In the genomic region with DNA sequence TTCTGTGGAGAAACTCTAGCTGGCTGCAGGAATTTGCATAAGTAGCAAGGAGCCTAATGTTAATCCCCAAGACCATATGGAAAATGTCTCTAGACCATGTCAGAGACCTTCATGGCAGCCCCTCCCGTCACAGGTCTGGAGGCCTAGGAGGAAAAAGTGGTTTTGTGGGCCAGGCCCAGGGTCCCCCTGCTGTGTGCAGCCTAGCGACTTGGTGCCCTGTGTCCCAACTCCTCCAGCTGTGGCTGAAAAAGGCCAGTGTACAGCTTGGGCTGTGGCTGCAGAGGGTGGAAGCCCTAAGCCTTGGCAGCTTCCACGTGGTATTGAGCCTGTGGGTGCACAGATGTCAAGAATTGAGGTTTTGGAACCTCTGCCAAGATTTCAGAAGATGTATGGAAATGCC, we compare ENCODE assay signal across 27 cellular contexts.
"Had no signal": no experiment of that assay in that cellular context is flagged by ENCODE, and none has a peak within 500 bp of the region (broad histone marks: within the 10 kb centered on the region; RNA-seq: fewer than 3 reads in every experiment).

No MANE protein-coding gene starts in this region.

- H3K4me1 ChIP-seq: left ventricle myocardium inferior, neural progenitor cell, parathyroid adenoma, right atrium auricular region, right lobe of liver, testis, thyroid gland, transverse colon, upper lobe of left lung, vagina had no signal

- H3K9me3 ChIP-seq: neutrophil, right atrium auricular region, right lobe of liver, testis, thyroid gland, transverse colon, upper lobe of left lung, vagina had no signal

- H3K27ac ChIP-seq: left ventricle myocardium inferior, neural progenitor cell, neutrophil, parathyroid adenoma, right atrium auricular region, right lobe of liver, testis, thyroid gland, transverse colon, upper lobe of left lung, vagina had no signal

- H3K27me3 ChIP-seq: neural progenitor cell, neutrophil, right atrium auricular region, testis, thyroid gland, transverse colon, upper lobe of left lung, vagina had no signal

- DNase-seq: hypothalamus; immature natural killer cell; left ventricle myocardium inferior; mesendoderm; naive B cell; natural killer cell; nephron progenitor cell; occipital lobe; right lobe of liver; stimulated activated CD4-positive, alpha-beta T cell treated with anti-CD3 and anti-CD28 coated beads, Interleukin-1b, Interleukin-23, amount 100 ng/mL, for 48 hours; stimulated activated CD4-positive, alpha-beta T cell treated with anti-CD3 and anti-CD28 coated beads, Interleukin-2, amount 100 ng/mL, for 48 hours; stimulated activated CD4-positive, alpha-beta T cell treated with anti-CD3 and anti-CD28 coated beads, Interleukin-4, amount 100 ng/mL, for 4 hours; stimulated activated CD8-positive, alpha-beta memory T cell treated with anti-CD3 and anti-CD28 coated beads, Interleukin-4, amount 100 ng/mL, for 48 hours; stimulated activated naive CD4-positive, alpha-beta T cell treated with Interleukin-2 at 50 U/mL for 16 hours; stimulated activated naive CD8-positive, alpha-beta T cell treated with anti-CD3 and anti-CD28 coated beads, Interleukin-15, amount 100 ng/mL, for 72 hours; substantia nigra; testis; thyroid gland; transverse colon had no signal

- H3K4me3 ChIP-seq: left ventricle myocardium inferior, lung, neural progenitor cell, right atrium auricular region, right lobe of liver, smooth muscle cell, testis, thyroid gland, transverse colon, upper lobe of left lung, vagina had no signal

- H3K36me3 ChIP-seq: left ventricle myocardium inferior, neural progenitor cell, neutrophil, right atrium auricular region, right lobe of liver, thyroid gland, transverse colon, upper lobe of left lung, vagina had no signal
